ENCODE assay signal across 1 cellular context in genomic region chr6:36979343-36979742, GRCh38.
TF ChIP-seq lines count a peak whose summit lies in the region.

No MANE protein-coding gene starts in this region.

TF ChIP-seq in GM23338, 12 proteins besides CTCF, POLR2A, EP300 and RAD21 (continued from another document):
- TF ChIP-seq ZNF462 (CRISPR knock-in tag; IDR thresholded peaks at IDR 0.05) (no peak), ZNF114 (CRISPR knock-in tag; IDR thresholded peaks at IDR 0.05) (no peak), STAT1 (IDR thresholded peaks at IDR 0.05; ENCODE audit: unreplicated experiment) (no peak), NANOG (IDR thresholded peaks at IDR 0.05; ENCODE audit: borderline replicate concordance) (no peak), JUNB (IDR thresholded peaks at IDR 0.05; ENCODE audit: unreplicated experiment) (no peak), CREB1 (CRISPR knock-in tag; IDR thresholded peaks at IDR 0.05; ENCODE audit: low read depth) (no peak)
